In the genomic region with DNA sequence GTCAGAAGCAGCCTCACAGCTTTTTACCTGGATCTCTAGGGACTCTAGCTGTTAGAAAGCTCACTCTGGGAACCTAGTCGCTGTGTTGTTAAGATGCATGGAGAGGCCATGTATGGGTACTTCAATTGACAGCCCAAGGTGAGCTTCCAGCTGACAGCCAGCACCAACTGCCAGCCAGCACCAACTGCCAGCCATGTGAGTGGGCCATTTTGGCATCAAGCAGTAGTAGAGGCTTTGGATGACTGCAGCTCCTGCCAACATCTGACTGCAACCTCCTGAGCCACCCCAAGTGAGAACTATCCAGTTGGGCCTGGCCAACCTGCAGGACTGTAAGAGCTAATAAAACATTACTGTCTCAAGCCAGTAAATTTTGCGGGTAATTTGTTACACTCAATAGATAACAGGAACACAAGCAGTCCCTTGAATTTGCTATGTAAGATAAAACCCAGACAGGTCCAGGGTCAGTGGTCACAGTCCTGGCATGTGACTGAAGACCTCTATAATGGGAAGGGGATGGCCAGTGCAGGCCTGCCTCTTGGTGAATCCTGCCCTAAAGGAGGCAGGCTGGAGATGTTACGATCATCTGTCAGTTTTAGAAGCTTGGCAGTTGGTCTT, we compare ENCODE assay signal across 14 cellular contexts. TPM values are rescaled to one million over a fixed set of nuclear protein-coding genes. Genes with fewer than 3 reads are reported as not detected.
DNase-seq lines count a peak whose midpoint lies in the region; ATAC-seq and TF ChIP-seq lines count a peak whose summit lies in the region.
"Had no signal": no experiment of that assay in that cellular context is flagged by ENCODE, and none has a peak within 500 bp of the region (broad histone marks: within the 10 kb centered on the region; RNA-seq: fewer than 3 reads in every experiment).

No MANE protein-coding gene starts in this region.

- H3K4me1 ChIP-seq in right atrium auricular region (no peaks in the 10 kb centered on the region), testis (peaks cover 4% of the 10 kb centered on the region)
- H3K4me1 ChIP-seq: BE2C had no signal

- 70 to 76% methylated on average over 2 to 3 of the region's 3 CpGs for WGBS in testis, 2 donors

- H3K36me3 ChIP-seq in right atrium auricular region (no peaks in the 10 kb centered on the region), testis (ENCODE audit: low read depth, missing control alignments) (no peaks in the 10 kb centered on the region)
- H3K36me3 ChIP-seq: BE2C had no signal

- no peak for TF ChIP-seq CTCF in right atrium auricular region (IDR thresholded peaks at IDR 0.05)
- no peak for TF ChIP-seq CTCF in coronary artery (IDR thresholded peaks at IDR 0.05)
- TF ChIP-seq CTCF in testis (IDR thresholded peaks at IDR 0.05): no peak

- TF ChIP-seq POLR2A in testis (IDR thresholded peaks at IDR 0.05) (no peak), erythroblast (IDR thresholded peaks at IDR 0.05; ENCODE audit: low read length) (no peak)

- H3K27ac ChIP-seq in right atrium auricular region: no peak overlapping the region
- H3K27ac ChIP-seq in coronary artery: no peak overlapping the region
- no peak overlapping the region for H3K27ac ChIP-seq in testis

- H3K27me3 ChIP-seq in right atrium auricular region (no peaks in the 10 kb centered on the region), testis (no peaks in the 10 kb centered on the region)
- H3K27me3 ChIP-seq: BE2C had no signal

- DNase-seq in NCI-H1092 treated with DMSO at 0.1 percent for 48 hours (lab: John Stamatoyannopoulos, UW) (peak; percentile 51), NCI-H1092 (lab: John Stamatoyannopoulos, UW) (no peak), left ventricle myocardium superior (peak; percentile 50), right atrium auricular region (ENCODE audit: low spot score) (no peak), coronary artery (ENCODE audit: low spot score) (peak; percentile 41), testis (peak; percentile 70), erythroblast (lab: John Stamatoyannopoulos, UW) (no peak)
- DNase-seq: 8988T; BE2C; CD4-positive, alpha-beta T cell; SHP77 treated with DMSO at 0.1 percent for 48 hours had no signal

- intact Hi-C loops in left ventricle myocardium superior (cut with micrococcal nuclease) (no loop called here), testis (cut with DNase I; ENCODE audit: low total_unique reads) (no loop called here)

- H3K9me3 ChIP-seq in right atrium auricular region (no peaks in the 10 kb centered on the region), testis (no peaks in the 10 kb centered on the region)
- H3K9me3 ChIP-seq: BE2C had no signal

- peak; percentile 77 for ATAC-seq in left ventricle myocardium superior
- ATAC-seq in GM18520 (IDR thresholded peaks at IDR 0.05; ENCODE audit: unreplicated experiment): no peak
- ATAC-seq: GM12878, SK-N-SH treated with all-trans-retinoic acid at 6 μM for 48 hours had no signal

- no peak overlapping the region for H3K4me3 ChIP-seq in right atrium auricular region
- no peak overlapping the region for H3K4me3 ChIP-seq in coronary artery
- H3K4me3 ChIP-seq in testis: no peak overlapping the region
- H3K4me3 ChIP-seq: GM12878 had no signal

RNA-seq across cellular contexts. Expression of a gene that starts 29.7 kb away (rescaled TPM):
- total RNA-seq in left ventricle myocardium superior: 1.8 TPM
- total RNA-seq in right atrium auricular region: 1 to 10 TPM; 1.9 to 3.2 TPM
- total RNA-seq in testis: 10 to 100 TPM; 31.3 to 37.1 TPM
- polyA plus RNA-seq in testis (ENCODE audit: insufficient read depth, low read depth, low replicate concordance): 20.8 TPM

Comparison
In these comparisons a context has a peak if more than half of its experiments do, and no peak if none do; other contexts are left out.
1. DNase-seq: peak in NCI-H1092 treated with DMSO at 0.1 percent for 48 hours (single experiment), left ventricle myocardium superior (single experiment), coronary artery (single experiment) and testis (single experiment); none in NCI-H1092 (single experiment), right atrium auricular region (single experiment) and erythroblast (0 of 2).
2. RNA of a gene that starts 29.7 kb away (total RNA-seq): 31.3 to 37.1 TPM in testis; 1.9 to 3.2 TPM in right atrium auricular region and 1.8 TPM in left ventricle myocardium superior (single experiment); every median in the first group is over 4 times any median in the second.